9 cellular contexts compared by ENCODE assay signal in genomic region chr11:88300888-88301477, GRCh38. TPM values are rescaled to one million over a fixed set of nuclear protein-coding genes. Genes with fewer than 3 reads are reported as not detected.
A peak's percentile ranks its signal among the peaks of the same experiment; 100 is the strongest.
DNase-seq lines count a peak whose midpoint lies in the region; ATAC-seq lines count a peak whose summit lies in the region.
"Had no signal": no experiment of that assay in that cellular context is flagged by ENCODE, and none has a peak within 500 bp of the region (broad histone marks: within the 10 kb centered on the region; RNA-seq: fewer than 3 reads in every experiment).

No MANE protein-coding gene starts in this region.

- peaks cover 0 to 2% (median 0%) of the 10 kb centered on the region in 5 donors for H3K9me3 Mint-ChIP-seq in CD8-positive, alpha-beta memory T cell
- H3K9me3 Mint-ChIP-seq in effector memory CD8-positive, alpha-beta T cell: no peaks in the 10 kb centered on the region

- CTCF ChIA-PET in CD8-positive, alpha-beta memory T cell (lab: Charles Lee): interaction anchor here (0.9 kb wide), 1 partner anchor 37 kb away, joined by 3 read pairs; the partner anchor contains the start of gene CTSC

- peaks cover 20 to 89% (median 37%) of the 10 kb centered on the region in 3 donors for H3K36me3 Mint-ChIP-seq in CD8-positive, alpha-beta memory T cell
- peaks cover 49% of the 10 kb centered on the region for H3K36me3 Mint-ChIP-seq in effector memory CD8-positive, alpha-beta T cell (ENCODE audit: insufficient read depth)

- H3K27ac Mint-ChIP-seq in CD8-positive, alpha-beta memory T cell: peak overlapping the region; percentile 67 to 94 (median 88)
- H3K27ac Mint-ChIP-seq in effector memory CD8-positive, alpha-beta T cell: peak overlapping the region; percentile 94 to 97

- peak overlapping the region; percentile 32 to 84 (median 67) for H3K4me3 Mint-ChIP-seq in CD8-positive, alpha-beta memory T cell
- peak overlapping the region; percentile 55 to 85 for H3K4me3 Mint-ChIP-seq in effector memory CD8-positive, alpha-beta T cell

- H3K9me3 ChIP-seq in CD8-positive, alpha-beta memory T cell (ENCODE audit: low read length): no peaks in the 10 kb centered on the region

- DNase-seq in CD8-positive, alpha-beta memory T cell: peak in 1 of 5 donors; percentile 7
- peak in 1 of 3 experiments; percentile 0 for DNase-seq in effector memory CD8-positive, alpha-beta T cell
- no peak for DNase-seq in stimulated activated CD4-positive, alpha-beta T cell treated with anti-CD3 and anti-CD28 coated beads, Interleukin-1b, Interleukin-23, amount 100 ng/mL, for 48 hours
- DNase-seq in NCI-H1694 treated with DMSO at 0.1 percent for 48 hours (lab: John Stamatoyannopoulos, UW): no peak
- DNase-seq in RKO (ENCODE audit: low spot score): no peak
- no peak for DNase-seq in activated effector memory CD4-positive, alpha-beta T cell treated with anti-CD3 and anti-CD28 coated beads, Interleukin-2, amount 50 U/mL, for 16 hours

- H3K4me3 ChIP-seq in CD8-positive, alpha-beta memory T cell (ENCODE audit: low read length): no peak overlapping the region
- H3K4me3 ChIP-seq: skin epidermis had no signal

- ATAC-seq in GM19397 (IDR thresholded peaks at IDR 0.05; ENCODE audit: unreplicated experiment) (peak; percentile 82), HG03097 (IDR thresholded peaks at IDR 0.05; ENCODE audit: low FRiP score, unreplicated experiment) (peak; percentile 77)
- ATAC-seq in effector memory CD8-positive, alpha-beta T cell (replicated peaks): peak; percentile 62

- H3K36me3 ChIP-seq in CD8-positive, alpha-beta memory T cell (ENCODE audit: insufficient read depth, low read length): peaks cover 16% of the 10 kb centered on the region

- H3K4me1 ChIP-seq in CD8-positive, alpha-beta memory T cell (ENCODE audit: insufficient read depth, low read length): no peaks in the 10 kb centered on the region

- H3K27ac ChIP-seq in CD8-positive, alpha-beta memory T cell (ENCODE audit: low read depth, low read length): no peak overlapping the region

- H3K4me1 Mint-ChIP-seq in CD8-positive, alpha-beta memory T cell: peaks cover 61 to 82% (median 79%) of the 10 kb centered on the region in 3 donors
- H3K4me1 Mint-ChIP-seq in effector memory CD8-positive, alpha-beta T cell (ENCODE audit: low read depth in 2 of 2): peaks cover 34 to 69% of the 10 kb centered on the region in 2 donors

- H3K27me3 Mint-ChIP-seq in CD8-positive, alpha-beta memory T cell: no peaks in the 10 kb centered on the region
- H3K27me3 Mint-ChIP-seq in effector memory CD8-positive, alpha-beta T cell: no peaks in the 10 kb centered on the region

- POLR2A ChIA-PET in CD8-positive, alpha-beta memory T cell (lab: Charles Lee): no interaction called here

- H3K27me3 ChIP-seq in CD8-positive, alpha-beta memory T cell (ENCODE audit: insufficient read depth, low read length, poor library complexity, severe bottlenecking): no peaks in the 10 kb centered on the region

RNA-seq across cellular contexts. Expression of gene CTSC, which starts 36.6 kb away (rescaled TPM):
- total RNA-seq in CD8-positive, alpha-beta memory T cell: 100 to 1,000 TPM; 128 to 132 TPM
- polyA plus RNA-seq in CD8-positive, alpha-beta memory T cell: 261 TPM
